Comparison of ENCODE assay signal across 8 cellular contexts in genomic region chr16:21708533-21709115, GRCh38. TPM values are rescaled to one million over a fixed set of nuclear protein-coding genes. Genes with fewer than 3 reads are reported as not detected.
DNase-seq lines count a peak whose midpoint lies in the region; ATAC-seq and TF ChIP-seq lines count a peak whose summit lies in the region.

No MANE protein-coding gene starts in this region.

- H3K4me3 Mint-ChIP-seq in glutamatergic neuron (ENCODE audit: unreplicated experiment) = no peak overlapping the region

- H3K27me3 Mint-ChIP-seq in glutamatergic neuron (ENCODE audit: unreplicated experiment) = no peaks in the 10 kb centered on the region

- H3K4me1 Mint-ChIP-seq in glutamatergic neuron (ENCODE audit: low read depth, unreplicated experiment) = no peaks in the 10 kb centered on the region

- no peaks in the 10 kb centered on the region for H3K4me1 ChIP-seq in psoas muscle
- no peaks in the 10 kb centered on the region for H3K4me1 ChIP-seq in vagina

- peak; percentile 43 to 76 (median 58) for ATAC-seq in psoas muscle
- no peak for ATAC-seq in HG03571 (IDR thresholded peaks at IDR 0.05; ENCODE audit: unreplicated experiment)

- TF ChIP-seq POLR2A in vagina (IDR thresholded peaks at IDR 0.05) = no peak

- intact Hi-C loops in psoas muscle (cut with DNase I) = loop anchor here (2.0 to 5.0 kb wide), 3 partner anchors 51 to 124 kb away; no protein-coding TSS in a partner anchor
- intact Hi-C loops in vagina (cut with DNase I) = no loop called here

- H3K4me3 ChIP-seq in psoas muscle (no peak overlapping the region), vagina (no peak overlapping the region)

- no peaks in the 10 kb centered on the region for H3K36me3 Mint-ChIP-seq in glutamatergic neuron (ENCODE audit: unreplicated experiment)

- H3K36me3 ChIP-seq in psoas muscle (ENCODE audit: insufficient read depth in 1 of 2, low read depth in 1 of 2) (no peaks in the 10 kb centered on the region), vagina (no peaks in the 10 kb centered on the region)

- H3K27me3 ChIP-seq in psoas muscle (ENCODE audit: insufficient read depth in 3 of 3, low read length in 2 of 3) = no peaks in the 10 kb centered on the region
- no peaks in the 10 kb centered on the region for H3K27me3 ChIP-seq in vagina

- TF ChIP-seq CTCF in glutamatergic neuron (IDR thresholded peaks at IDR 0.05; ENCODE audit: partially characterized antibody, unreplicated experiment) (peak; percentile 86), psoas muscle (IDR thresholded peaks at IDR 0.05) (peak; percentile 82), vagina (IDR thresholded peaks at IDR 0.05) (peak; percentile 28 to 75 (median 59))

- no peaks in the 10 kb centered on the region for H3K9me3 Mint-ChIP-seq in glutamatergic neuron (ENCODE audit: unreplicated experiment)

- no peak overlapping the region for H3K27ac ChIP-seq in psoas muscle
- no peak overlapping the region for H3K27ac ChIP-seq in vagina

- 4 to 7% (median 6%) methylated on average over 10 of the region's 10 CpGs for WGBS in psoas muscle, 3 donors

- DNase-seq in EL (peak; percentile 63), MV-4-11 (lab: John Stamatoyannopoulos, UW) (peak; percentile 75), SKM-1 (lab: John Stamatoyannopoulos, UW; ENCODE audit: unreplicated experiment) (peak; percentile 4), glutamatergic neuron (peak; percentile 74), psoas muscle (peak; percentile 41 to 56), vagina (ENCODE audit: extremely low spot score in 2 of 2) (no peak)
- DNase-seq in activated naive CD4-positive, alpha-beta T cell treated with anti-CD3 and anti-CD28 coated beads, Interleukin-2, amount 50 U/mL, for 16 hours = peak; percentile 85

- H3K27ac Mint-ChIP-seq in glutamatergic neuron (ENCODE audit: unreplicated experiment) = no peak overlapping the region

- H3K9me3 ChIP-seq in psoas muscle = no peaks in the 10 kb centered on the region
- no peaks in the 10 kb centered on the region for H3K9me3 ChIP-seq in vagina

RNA-seq across cellular contexts. Expression of gene OTOA, which starts 44.9 kb away (rescaled TPM):
- total RNA-seq in glutamatergic neuron (ENCODE audit: unreplicated experiment) (not detected), psoas muscle (under 1 TPM in 2 of 4 donors, not detected in 2; 0.17 to 0.21 TPM), vagina (not detected)
- under 1 TPM; 0.04 to 0.06 (median 0.05) TPM for polyA plus RNA-seq in psoas muscle

RNA-seq across cellular contexts. Expression of gene IGSF6, which starts 56.2 kb away (rescaled TPM):
- total RNA-seq in glutamatergic neuron (ENCODE audit: unreplicated experiment) = not detected
- 1 to 10 TPM; 1.4 to 3.0 (median 1.6) TPM for total RNA-seq in psoas muscle
- polyA plus RNA-seq in psoas muscle = under 1 TPM; 0.15 to 0.23 (median 0.17) TPM
- total RNA-seq in vagina = 0.74 TPM

Comparison
In these comparisons a context has a peak if more than half of its experiments do, and no peak if none do; other contexts are left out.
1. DNase-seq: peak in EL (single experiment), MV-4-11 (single experiment), SKM-1 (single experiment), activated naive CD4-positive, alpha-beta T cell treated with anti-CD3 and anti-CD28 coated beads, Interleukin-2, amount 50 U/mL, for 16 hours (single experiment), glutamatergic neuron (single experiment) and psoas muscle (2 of 2); none in vagina (0 of 2).
2. Peak in every context shown above with its lines, with median percentiles within 50 percentile points of each other: CTCF ChIP-seq.